28 cellular contexts compared by ENCODE assay signal in the genomic region with DNA sequence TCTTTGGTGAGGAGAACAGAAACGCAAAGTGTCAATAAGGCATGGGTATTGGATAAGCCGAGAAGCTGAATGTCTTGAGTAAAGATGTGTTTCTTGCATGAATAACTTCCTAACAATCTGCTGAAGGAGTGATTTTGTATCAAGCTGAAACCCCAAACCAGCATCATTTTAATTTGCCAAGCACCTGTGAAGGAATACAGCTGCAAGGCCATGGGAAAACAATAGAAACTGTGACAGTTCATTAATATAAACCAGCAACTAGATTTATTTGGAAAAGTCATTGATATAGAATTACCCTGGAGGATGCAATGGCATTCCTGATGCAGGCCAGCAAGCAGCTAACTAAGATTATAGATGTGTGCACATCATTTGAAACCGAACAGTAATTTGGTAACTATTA.
"Had no signal": no experiment of that assay in that cellular context is flagged by ENCODE, and none has a peak within 500 bp of the region (broad histone marks: within the 10 kb centered on the region; RNA-seq: fewer than 3 reads in every experiment).

No MANE protein-coding gene starts in this region.

- H3K27ac ChIP-seq: ascending aorta, brain microvascular endothelial cell, epithelial cell of prostate, esophagus squamous epithelium, gastroesophageal sphincter had no signal

- DNase-seq: activated CD4-positive, alpha-beta memory T cell treated with anti-CD3 and anti-CD28 coated beads for 36 hours; activated CD4-positive, alpha-beta T cell treated with anti-CD3 and anti-CD28 coated beads for 36 hours; activated CD4-positive, alpha-beta T cell treated with anti-CD3 and anti-CD28 coated beads, Interleukin-2, amount 10 ng/mL, durations not matched to agents 24 days and 14 days; activated CD4-positive, CD25-positive, alpha-beta regulatory T cell; activated CD4-positive, CD25-positive, alpha-beta regulatory T cell treated with anti-CD3 and anti-CD28 coated beads, Interleukin-2, amount 50 U/mL, for 72 hours; activated CD8-positive, alpha-beta memory T cell treated with anti-CD3 and anti-CD28 coated beads, Interleukin-2, amount 10 ng/mL, durations not matched to agents 7 days and 5 days; activated CD8-positive, alpha-beta memory T cell treated with anti-CD3 and anti-CD28 coated beads, Interleukin-2, amount 50 U/mL, for 4 hours; activated CD8-positive, alpha-beta T cell treated with anti-CD3 and anti-CD28 coated beads, Interleukin-2, amount 10 ng/mL, durations not matched to agents 7 days and 5 days; activated effector memory CD4-positive, alpha-beta T cell treated with anti-CD3 and anti-CD28 coated beads, Interleukin-2, amount 50 U/mL, for 16 hours; activated naive CD4-positive, alpha-beta T cell treated with anti-CD3 and anti-CD28 coated beads for 36 hours; activated naive CD8-positive, alpha-beta T cell treated with anti-CD3 and anti-CD28 coated beads, Interleukin-2, amount 10 ng/mL, durations not matched to agents 7 days and 5 days; activated T-cell treated with anti-CD3 and anti-CD28 coated beads, Interleukin-2, amount 50 U/mL, for 1 hour; activated T-cell treated with anti-CD3 and anti-CD28 coated beads, Interleukin-2, amount 50 U/mL, for 48 hours; brain microvascular endothelial cell; cortex of kidney; dermis blood vessel endothelial cell; effector CD4-positive, alpha-beta T cell; effector memory CD8-positive, alpha-beta T cell; esophagus squamous epithelium; foreskin melanocyte; head of caudate nucleus; T-helper 1 cell; T-helper 17 cell; T1000 had no signal

- H3K4me1 ChIP-seq: ascending aorta, esophagus squamous epithelium, gastroesophageal sphincter had no signal

- H3K36me3 ChIP-seq: ascending aorta, brain microvascular endothelial cell, esophagus squamous epithelium, gastroesophageal sphincter had no signal

- H3K27me3 ChIP-seq: ascending aorta, brain microvascular endothelial cell, esophagus squamous epithelium, gastroesophageal sphincter had no signal

- ATAC-seq: activated CD4-positive, alpha-beta T cell treated with anti-CD3 and anti-CD28 coated beads for 36 hours; activated CD8-positive, alpha-beta memory T cell treated with anti-CD3 and anti-CD28 coated beads, Interleukin-2, amount 10 ng/mL, durations not matched to agents 7 days and 5 days; activated CD8-positive, alpha-beta T cell treated with anti-CD3 and anti-CD28 coated beads, Interleukin-2, amount 10 ng/mL, durations not matched to agents 7 days and 5 days; activated naive CD4-positive, alpha-beta T cell treated with anti-CD3 and anti-CD28 coated beads, Interleukin-2, amount 50 U/mL, for 72 hours; effector memory CD8-positive, alpha-beta T cell; gastroesophageal sphincter; T-helper 17 cell had no signal

- H3K4me3 ChIP-seq: ascending aorta, esophagus squamous epithelium, gastroesophageal sphincter had no signal

- H3K9me3 ChIP-seq: ascending aorta, esophagus squamous epithelium, gastroesophageal sphincter had no signal
